Comparison of ENCODE assay signal across 9 cellular contexts in the genomic region with DNA sequence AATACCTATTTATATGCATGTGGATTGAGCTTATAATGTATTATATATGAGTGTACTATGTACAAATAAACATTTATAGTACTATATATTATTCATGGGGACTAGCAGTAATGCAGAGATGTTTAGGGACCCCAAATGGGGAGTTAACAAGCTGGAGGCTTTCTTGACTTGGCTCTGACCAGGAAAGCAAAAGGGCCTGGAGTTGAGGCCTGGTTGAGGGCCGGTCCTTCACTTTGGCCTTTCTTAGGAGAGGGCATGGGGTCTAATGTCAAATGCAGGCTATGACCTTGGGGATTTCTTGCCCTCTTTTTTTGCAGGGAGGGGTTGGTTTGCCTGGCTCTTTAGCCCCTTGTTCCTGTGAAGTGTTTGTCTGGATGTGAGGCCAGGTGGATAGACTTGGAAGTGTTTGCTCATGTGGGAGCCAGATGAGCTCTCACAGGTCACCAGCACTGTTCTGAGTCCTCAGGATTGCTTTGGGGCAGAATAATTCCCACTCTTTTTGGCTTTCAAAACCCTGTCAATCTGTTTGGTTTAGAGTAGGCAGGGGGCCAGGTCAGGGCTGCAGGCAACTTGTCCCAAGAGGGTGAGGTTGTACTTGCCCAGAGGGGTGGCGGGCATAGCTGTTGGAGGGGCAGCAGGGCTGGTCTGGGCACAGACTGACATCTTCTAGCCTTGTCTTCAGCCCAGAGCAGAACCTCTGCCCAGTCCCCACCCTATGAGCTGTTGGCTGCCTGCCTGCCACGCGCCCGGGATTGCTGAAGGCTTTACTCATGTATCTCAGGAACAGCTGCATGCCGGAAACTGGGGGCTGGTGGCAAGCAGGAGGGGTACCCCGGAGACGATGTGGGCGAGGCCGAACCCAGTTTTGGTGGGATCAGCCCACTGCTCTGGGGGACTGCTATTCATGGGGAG. TPM values are rescaled to one million over a fixed set of nuclear protein-coding genes. Genes with fewer than 3 reads are reported as not detected.
DNase-seq lines count a peak whose midpoint lies in the region; ATAC-seq lines count a peak whose summit lies in the region.
"Had no signal": no experiment of that assay in that cellular context is flagged by ENCODE, and none has a peak within 500 bp of the region (broad histone marks: within the 10 kb centered on the region; RNA-seq: fewer than 3 reads in every experiment).

No MANE protein-coding gene starts in this region.

- H3K4me1 Mint-ChIP-seq in activated CD8-positive, alpha-beta memory T cell treated with anti-CD3 and anti-CD28 coated beads, Interleukin-2, amount 10 ng/mL, durations not matched to agents 7 days and 5 days: peaks cover 15% of the 10 kb centered on the region

- H3K27me3 Mint-ChIP-seq in activated CD8-positive, alpha-beta memory T cell treated with anti-CD3 and anti-CD28 coated beads, Interleukin-2, amount 10 ng/mL, durations not matched to agents 7 days and 5 days: no peaks in the 10 kb centered on the region

- no peaks in the 10 kb centered on the region for H3K36me3 Mint-ChIP-seq in activated CD8-positive, alpha-beta memory T cell treated with anti-CD3 and anti-CD28 coated beads, Interleukin-2, amount 10 ng/mL, durations not matched to agents 7 days and 5 days

- DNase-seq in HS-5 (ENCODE audit: low read depth) (peak; percentile 58), astrocyte of the hippocampus (ENCODE audit: low read depth, low spot score) (peak; percentile 85), hippocampal formation (lab: John Stamatoyannopoulos, UW) (peak; percentile 77 to 88), substantia nigra (lab: John Stamatoyannopoulos, UW) (peak; percentile 54 to 97 (median 87)), DMS114 treated with DMSO at 0.1 percent for 48 hours (lab: John Stamatoyannopoulos, UW; ENCODE audit: unreplicated experiment) (no peak)
- no peak for DNase-seq in activated CD8-positive, alpha-beta memory T cell treated with anti-CD3 and anti-CD28 coated beads, Interleukin-2, amount 10 ng/mL, durations not matched to agents 7 days and 5 days
- no peak for DNase-seq in stimulated activated naive CD4-positive, alpha-beta T cell treated with Interleukin-2 at 50 U/mL for 16 hours (lab: John Stamatoyannopoulos, UW)

- CTCF ChIA-PET in activated CD8-positive, alpha-beta memory T cell treated with anti-CD3 and anti-CD28 coated beads, Interleukin-2, amount 10 ng/mL, durations not matched to agents 7 days and 5 days (lab: Charles Lee): interaction anchor here (1.4 to 5.5 kb wide), 4 partner anchors 10 to 20 kb away, joined by 3 to 37 read pairs (median 4); no protein-coding TSS in a partner anchor

- no peaks in the 10 kb centered on the region for H3K9me3 Mint-ChIP-seq in activated CD8-positive, alpha-beta memory T cell treated with anti-CD3 and anti-CD28 coated beads, Interleukin-2, amount 10 ng/mL, durations not matched to agents 7 days and 5 days (ENCODE audit: low read depth)

- H3K4me3 Mint-ChIP-seq in activated CD8-positive, alpha-beta memory T cell treated with anti-CD3 and anti-CD28 coated beads, Interleukin-2, amount 10 ng/mL, durations not matched to agents 7 days and 5 days: no peak overlapping the region

- ATAC-seq in activated CD8-positive, alpha-beta memory T cell treated with anti-CD3 and anti-CD28 coated beads, Interleukin-2, amount 10 ng/mL, durations not matched to agents 7 days and 5 days: no peak
- ATAC-seq in GM18867 (IDR thresholded peaks at IDR 0.05; ENCODE audit: unreplicated experiment): no peak

- no peak overlapping the region for H3K27ac Mint-ChIP-seq in activated CD8-positive, alpha-beta memory T cell treated with anti-CD3 and anti-CD28 coated beads, Interleukin-2, amount 10 ng/mL, durations not matched to agents 7 days and 5 days

- H3K27ac ChIP-seq in substantia nigra (ENCODE audit: low read depth, low read length, poor library complexity, severe bottlenecking): no peak overlapping the region

RNA-seq across cellular contexts. Expression of a gene that starts 14.6 kb away (rescaled TPM):
- 10 to 100 TPM; 41.1 to 41.8 TPM for total RNA-seq in activated CD8-positive, alpha-beta memory T cell treated with anti-CD3 and anti-CD28 coated beads, Interleukin-2, amount 10 ng/mL, durations not matched to agents 7 days and 5 days

RNA-seq across cellular contexts. Expression of a gene that starts 18.1 kb away (rescaled TPM):
- total RNA-seq in activated CD8-positive, alpha-beta memory T cell treated with anti-CD3 and anti-CD28 coated beads, Interleukin-2, amount 10 ng/mL, durations not matched to agents 7 days and 5 days: under 1 TPM in 1 of 2 experiments, not detected in 1; 0.09 TPM
- total RNA-seq: epithelial cell of proximal tubule had no signal

RNA-seq across cellular contexts. Expression of a gene that starts 24.7 kb away (rescaled TPM):
- total RNA-seq in activated CD8-positive, alpha-beta memory T cell treated with anti-CD3 and anti-CD28 coated beads, Interleukin-2, amount 10 ng/mL, durations not matched to agents 7 days and 5 days: 10 to 100 TPM; 50.9 to 56.3 TPM

RNA-seq across cellular contexts. Expression of a gene that starts 24.9 kb away (rescaled TPM):
- total RNA-seq in activated CD8-positive, alpha-beta memory T cell treated with anti-CD3 and anti-CD28 coated beads, Interleukin-2, amount 10 ng/mL, durations not matched to agents 7 days and 5 days: 10 to 100 TPM; 30.8 to 48.2 TPM

RNA-seq across cellular contexts. Expression of a gene that starts 36.7 kb away (rescaled TPM):
- not detected for total RNA-seq in activated CD8-positive, alpha-beta memory T cell treated with anti-CD3 and anti-CD28 coated beads, Interleukin-2, amount 10 ng/mL, durations not matched to agents 7 days and 5 days

Comparison
In these comparisons a context has a peak if more than half of its experiments do, and no peak if none do; other contexts are left out.
1. DNase-seq: peak in HS-5 (single experiment), astrocyte of the hippocampus (single experiment), hippocampal formation (2 of 2) and substantia nigra (49 of 49); none in activated CD8-positive, alpha-beta memory T cell treated with anti-CD3 and anti-CD28 coated beads, Interleukin-2, amount 10 ng/mL, durations not matched to agents 7 days and 5 days (single experiment), DMS114 treated with DMSO at 0.1 percent for 48 hours (single experiment) and stimulated activated naive CD4-positive, alpha-beta T cell treated with Interleukin-2 at 50 U/mL for 16 hours (single experiment).